1 cellular context compared by ENCODE assay signal in genomic region chr2:69437751-69438154, GRCh38.
TF ChIP-seq lines count a peak whose summit lies in the region.

No MANE protein-coding gene starts in this region.

TF ChIP-seq in K562, 482 proteins besides CTCF, POLR2A, EP300 and RAD21 (continued from another document and continues in another):
- TF ChIP-seq MYC (IDR thresholded peaks at IDR 0.05; ENCODE audit: low read depth, low read length) (no peak), MYC (CRISPR knock-in tag; IDR thresholded peaks at IDR 0.05; ENCODE audit: borderline replicate concordance, low read depth) (no peak), ZNF589 (CRISPR knock-in tag; IDR thresholded peaks at IDR 0.05; ENCODE audit: low read depth) (0 out of 2 replicates have a peak, but pooled peaks have one; percentile 2), GABPA (tag; conservative IDR thresholded peaks at IDR 0.05; ENCODE audit: low read depth) (peak; percentile 34; the same call in 1 of the 2 replicates), ZNF436 (CRISPR knock-in tag; IDR thresholded peaks at IDR 0.05) (0 out of 2 replicates have a peak, but pooled peaks have one; percentile 2), FOXK1 (CRISPR knock-in tag; IDR thresholded peaks at IDR 0.05; ENCODE audit: borderline replicate concordance) (no peak), EWSR1 (IDR thresholded peaks at IDR 0.05; ENCODE audit: borderline replicate concordance, low read depth, partially characterized antibody) (no peak), KAT2B (IDR thresholded peaks at IDR 0.05; ENCODE audit: low read depth, low read length) (no peak), DDX20 (tag; IDR thresholded peaks at IDR 0.05; ENCODE audit: low read depth) (no peak), CREB1 (IDR thresholded peaks at IDR 0.05) (no peak), CREB1 (CRISPR knock-in tag; IDR thresholded peaks at IDR 0.05) (0 out of 2 replicates have a peak, but pooled peaks have one; percentile 2), ASH1L (IDR thresholded peaks at IDR 0.05; ENCODE audit: borderline replicate concordance, low read depth, partially characterized antibody) (no peak), ATF1 (CRISPR knock-in tag; IDR thresholded peaks at IDR 0.05) (no peak), ATF1 (tag; IDR thresholded peaks at IDR 0.05) (peak; percentile 63; the same call in 1 of the 2 replicates), ZNF77 (CRISPR knock-in tag; IDR thresholded peaks at IDR 0.05) (no peak), CSDE1 (IDR thresholded peaks at IDR 0.05) (no peak), MBD1 (CRISPR knock-in tag; IDR thresholded peaks at IDR 0.05) (no peak), ZFP1 (CRISPR knock-in tag; IDR thresholded peaks at IDR 0.05) (no peak), HMBOX1 (IDR thresholded peaks at IDR 0.05) (peak; percentile 81), ZNF778 (CRISPR knock-in tag; IDR thresholded peaks at IDR 0.05) (no peak), SMAD1 (IDR thresholded peaks at IDR 0.05; ENCODE audit: low read depth, low read length, partially characterized antibody) (no peak), ZNF197 (CRISPR knock-in tag; IDR thresholded peaks at IDR 0.05; ENCODE audit: low read depth) (no peak), HBP1 (CRISPR knock-in tag; IDR thresholded peaks at IDR 0.05) (0 out of 2 replicates have a peak, but pooled peaks have one; percentile 5), NFIX (CRISPR knock-in tag; IDR thresholded peaks at IDR 0.05; ENCODE audit: low read depth) (no peak), KDM4B (IDR thresholded peaks at IDR 0.05; ENCODE audit: borderline replicate concordance in 2 of 2, low read depth in 1 of 2) (no peak), THRAP3 (IDR thresholded peaks at IDR 0.05; ENCODE audit: borderline replicate concordance) (no peak), ZNF584 (CRISPR knock-in tag; IDR thresholded peaks at IDR 0.05; ENCODE audit: low read depth) (peak; percentile 42; the same call in 1 of the 2 replicates), MAZ (CRISPR knock-in tag; conservative IDR thresholded peaks at IDR 0.05 in 1 of 2, IDR thresholded peaks at IDR 0.05 in 1 of 2) (no peak), CC2D1A (IDR thresholded peaks at IDR 0.05) (no peak), ZFP91 (CRISPR knock-in tag; IDR thresholded peaks at IDR 0.05) (no peak), SIRT6 (IDR thresholded peaks at IDR 0.05; ENCODE audit: low read depth, low read length) (no peak), ZNF324 (CRISPR knock-in tag; IDR thresholded peaks at IDR 0.05) (0 out of 2 replicates have a peak, but pooled peaks have one; percentile 7), NR2C2 (CRISPR knock-in tag; IDR thresholded peaks at IDR 0.05) (no peak), NR2C2 (tag; IDR thresholded peaks at IDR 0.05) (0 out of 2 replicates have a peak, but pooled peaks have one; percentile 26), CUX1 (CRISPR knock-in tag; IDR thresholded peaks at IDR 0.05) (no peak), JUN (IDR thresholded peaks at IDR 0.05; ENCODE audit: borderline replicate concordance, low read depth, low read length) (no peak), JUN (CRISPR knock-in tag; IDR thresholded peaks at IDR 0.05; ENCODE audit: borderline replicate concordance) (no peak)
- TF ChIP-seq, protein P1, sequence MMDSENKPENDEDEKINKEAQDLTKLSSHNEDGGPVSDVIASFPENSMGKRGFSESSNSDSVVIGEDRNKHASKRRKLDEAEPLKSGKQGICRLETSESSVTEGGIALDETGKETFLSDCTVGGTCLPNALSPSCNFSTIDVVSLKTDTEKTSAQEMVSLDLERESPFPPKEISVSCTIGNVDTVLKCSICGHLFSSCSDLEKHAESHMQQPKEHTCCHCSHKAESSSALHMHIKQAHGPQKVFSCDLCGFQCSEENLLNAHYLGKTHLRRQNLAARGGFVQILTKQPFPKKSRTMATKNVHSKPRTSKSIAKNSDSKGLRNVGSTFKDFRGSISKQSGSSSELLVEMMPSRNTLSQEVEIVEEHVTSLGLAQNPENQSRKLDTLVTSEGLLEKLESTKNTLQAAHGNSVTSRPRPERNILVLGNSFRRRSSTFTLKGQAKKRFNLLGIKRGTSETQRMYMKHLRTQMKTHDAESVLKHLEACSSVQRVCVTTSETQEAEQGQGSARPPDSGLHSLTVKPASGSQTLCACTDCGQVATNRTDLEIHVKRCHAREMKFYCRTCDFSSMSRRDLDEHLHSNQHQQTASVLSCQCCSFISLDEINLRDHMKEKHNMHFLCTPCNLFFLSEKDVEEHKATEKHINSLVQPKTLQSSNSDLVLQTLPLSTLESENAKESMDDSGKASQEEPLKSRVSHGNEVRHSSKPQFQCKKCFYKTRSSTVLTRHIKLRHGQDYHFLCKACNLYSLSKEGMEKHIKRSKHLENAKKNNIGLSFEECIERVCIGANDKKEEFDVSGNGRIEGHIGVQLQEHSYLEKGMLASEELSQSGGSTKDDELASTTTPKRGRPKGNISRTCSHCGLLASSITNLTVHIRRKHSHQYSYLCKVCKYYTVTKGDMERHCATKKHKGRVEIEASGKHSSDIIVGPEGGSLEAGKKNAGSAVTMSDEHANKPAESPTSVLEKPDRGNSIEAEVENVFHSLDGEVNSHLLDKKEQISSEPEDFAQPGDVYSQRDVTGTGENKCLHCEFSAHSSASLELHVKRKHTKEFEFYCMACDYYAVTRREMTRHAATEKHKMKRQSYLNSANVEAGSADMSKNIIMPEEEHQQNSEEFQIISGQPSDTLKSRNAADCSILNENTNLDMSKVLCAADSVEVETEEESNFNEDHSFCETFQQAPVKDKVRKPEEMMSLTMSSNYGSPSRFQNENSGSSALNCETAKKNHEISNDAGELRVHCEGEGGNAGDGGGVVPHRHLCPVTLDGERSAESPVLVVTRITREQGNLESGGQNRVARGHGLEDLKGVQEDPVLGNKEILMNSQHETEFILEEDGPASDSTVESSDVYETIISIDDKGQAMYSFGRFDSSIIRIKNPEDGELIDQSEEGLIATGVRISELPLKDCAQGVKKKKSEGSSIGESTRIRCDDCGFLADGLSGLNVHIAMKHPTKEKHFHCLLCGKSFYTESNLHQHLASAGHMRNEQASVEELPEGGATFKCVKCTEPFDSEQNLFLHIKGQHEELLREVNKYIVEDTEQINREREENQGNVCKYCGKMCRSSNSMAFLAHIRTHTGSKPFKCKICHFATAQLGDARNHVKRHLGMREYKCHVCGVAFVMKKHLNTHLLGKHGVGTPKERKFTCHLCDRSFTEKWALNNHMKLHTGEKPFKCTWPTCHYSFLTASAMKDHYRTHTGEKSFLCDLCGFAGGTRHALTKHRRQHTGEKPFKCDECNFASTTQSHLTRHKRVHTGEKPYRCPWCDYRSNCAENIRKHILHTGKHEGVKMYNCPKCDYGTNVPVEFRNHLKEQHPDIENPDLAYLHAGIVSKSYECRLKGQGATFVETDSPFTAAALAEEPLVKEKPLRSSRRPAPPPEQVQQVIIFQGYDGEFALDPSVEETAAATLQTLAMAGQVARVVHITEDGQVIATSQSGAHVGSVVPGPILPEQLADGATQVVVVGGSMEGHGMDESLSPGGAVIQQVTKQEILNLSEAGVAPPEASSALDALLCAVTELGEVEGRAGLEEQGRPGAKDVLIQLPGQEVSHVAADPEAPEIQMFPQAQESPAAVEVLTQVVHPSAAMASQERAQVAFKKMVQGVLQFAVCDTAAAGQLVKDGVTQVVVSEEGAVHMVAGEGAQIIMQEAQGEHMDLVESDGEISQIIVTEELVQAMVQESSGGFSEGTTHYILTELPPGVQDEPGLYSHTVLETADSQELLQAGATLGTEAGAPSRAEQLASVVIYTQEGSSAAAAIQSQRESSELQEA (IDR thresholded peaks at IDR 0.05; ENCODE audit: low read depth) = 0 out of 2 replicates have a peak, but pooled peaks have one; percentile 2
- TF ChIP-seq, protein P2, sequence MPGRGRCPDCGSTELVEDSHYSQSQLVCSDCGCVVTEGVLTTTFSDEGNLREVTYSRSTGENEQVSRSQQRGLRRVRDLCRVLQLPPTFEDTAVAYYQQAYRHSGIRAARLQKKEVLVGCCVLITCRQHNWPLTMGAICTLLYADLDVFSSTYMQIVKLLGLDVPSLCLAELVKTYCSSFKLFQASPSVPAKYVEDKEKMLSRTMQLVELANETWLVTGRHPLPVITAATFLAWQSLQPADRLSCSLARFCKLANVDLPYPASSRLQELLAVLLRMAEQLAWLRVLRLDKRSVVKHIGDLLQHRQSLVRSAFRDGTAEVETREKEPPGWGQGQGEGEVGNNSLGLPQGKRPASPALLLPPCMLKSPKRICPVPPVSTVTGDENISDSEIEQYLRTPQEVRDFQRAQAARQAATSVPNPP (IDR thresholded peaks at IDR 0.05; ENCODE audit: borderline replicate concordance, insufficient read depth, insufficient read length) = no peak
- TF ChIP-seq, protein P3, sequence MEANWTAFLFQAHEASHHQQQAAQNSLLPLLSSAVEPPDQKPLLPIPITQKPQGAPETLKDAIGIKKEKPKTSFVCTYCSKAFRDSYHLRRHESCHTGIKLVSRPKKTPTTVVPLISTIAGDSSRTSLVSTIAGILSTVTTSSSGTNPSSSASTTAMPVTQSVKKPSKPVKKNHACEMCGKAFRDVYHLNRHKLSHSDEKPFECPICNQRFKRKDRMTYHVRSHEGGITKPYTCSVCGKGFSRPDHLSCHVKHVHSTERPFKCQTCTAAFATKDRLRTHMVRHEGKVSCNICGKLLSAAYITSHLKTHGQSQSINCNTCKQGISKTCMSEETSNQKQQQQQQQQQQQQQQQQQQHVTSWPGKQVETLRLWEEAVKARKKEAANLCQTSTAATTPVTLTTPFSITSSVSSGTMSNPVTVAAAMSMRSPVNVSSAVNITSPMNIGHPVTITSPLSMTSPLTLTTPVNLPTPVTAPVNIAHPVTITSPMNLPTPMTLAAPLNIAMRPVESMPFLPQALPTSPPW (CRISPR knock-in tag; IDR thresholded peaks at IDR 0.05) = 0 out of 2 replicates have a peak, but pooled peaks have one; percentile 12
